ENCODE assay signal across 16 cellular contexts in genomic region chr13:53298426-53298825, GRCh38.
DNase-seq lines count a peak whose midpoint lies in the region; ATAC-seq and TF ChIP-seq lines count a peak whose summit lies in the region.
"Had no signal": no experiment of that assay in that cellular context is flagged by ENCODE, and none has a peak within 500 bp of the region (broad histone marks: within the 10 kb centered on the region; RNA-seq: fewer than 3 reads in every experiment).

No MANE protein-coding gene starts in this region.

- no peaks in the 10 kb centered on the region for H3K9me3 Mint-ChIP-seq in WTC11

- CTCF ChIA-PET in WTC11 (lab: Charles Lee), result no interaction called here

- POLR2A ChIA-PET in WTC11 (lab: Charles Lee), result no interaction called here

- no peaks in the 10 kb centered on the region for H3K9me3 ChIP-seq in HAP-1
- H3K9me3 ChIP-seq: A549; BLaER1 treated with 17β-estradiol and CSF1 and Interleukin-3, amounts not matched to agents 10 nM and 100 nM; Caco-2 had no signal

- no peak for TF ChIP-seq CTCF in WTC11 (IDR thresholded peaks at IDR 0.05)

- DNase-seq in HAP-1 (ENCODE audit: low spot score in 2 of 2), result peak; percentile 73 to 90
- no peak for DNase-seq in WTC11 (ENCODE audit: low spot score)
- DNase-seq in foreskin melanocyte, result peak; percentile 7
- DNase-seq in dermis blood vessel endothelial cell, result no peak
- no peak for DNase-seq in kidney glomerular epithelial cell (lab: John Stamatoyannopoulos, UW)
- no peak for DNase-seq in NCI-H82 (lab: John Stamatoyannopoulos, UW)
- DNase-seq: AML-193; Caco-2; Calu3; CD4-positive, alpha-beta T cell; CD8-positive, alpha-beta T cell; DMS79 treated with DMSO at 0.1 percent for 48 hours; GF-D8 had no signal

- H3K4me1 Mint-ChIP-seq in WTC11, result peaks cover 23% of the 10 kb centered on the region
- H3K4me1 Mint-ChIP-seq: B cell had no signal

- no peaks in the 10 kb centered on the region for H3K36me3 ChIP-seq in HAP-1 (replicated peaks)
- H3K36me3 ChIP-seq: BLaER1 treated with 17β-estradiol and CSF1 and Interleukin-3, amounts not matched to agents 10 nM and 100 nM had no signal

- H3K27me3 ChIP-seq in HAP-1 (ENCODE audit: low read depth), result no peaks in the 10 kb centered on the region
- H3K27me3 ChIP-seq: BLaER1 treated with 17β-estradiol and CSF1 and Interleukin-3, amounts not matched to agents 10 nM and 100 nM had no signal

- H3K4me1 ChIP-seq in HAP-1, result peaks cover 10% of the 10 kb centered on the region
- H3K4me1 ChIP-seq: A549; BLaER1 treated with 17β-estradiol and CSF1 and Interleukin-3, amounts not matched to agents 10 nM and 100 nM; Caco-2 had no signal

- H3K27me3 Mint-ChIP-seq in WTC11 (ENCODE audit: low read depth), result peaks cover 23% of the 10 kb centered on the region
- H3K27me3 Mint-ChIP-seq: B cell had no signal

- no peak overlapping the region for H3K4me3 Mint-ChIP-seq in WTC11
- H3K4me3 Mint-ChIP-seq: B cell; CD4-positive, alpha-beta T cell; CD8-positive, alpha-beta T cell had no signal

- no peak overlapping the region for H3K27ac Mint-ChIP-seq in WTC11
- H3K27ac Mint-ChIP-seq: B cell; CD4-positive, alpha-beta T cell; CD8-positive, alpha-beta T cell had no signal

- H3K4me3 ChIP-seq in HAP-1, result no peak overlapping the region
- H3K4me3 ChIP-seq: A549; BLaER1 treated with 17β-estradiol and CSF1 and Interleukin-3, amounts not matched to agents 10 nM and 100 nM had no signal

- H3K36me3 Mint-ChIP-seq in WTC11, result no peaks in the 10 kb centered on the region
- H3K36me3 Mint-ChIP-seq: CD8-positive, alpha-beta T cell had no signal

- in situ Hi-C loops in HAP-1 (cut with MboI; ENCODE audit: low sequenced_read_pairs), result no loop called here

- peak; percentile 50 for ATAC-seq in WTC11
- ATAC-seq: A549; CD8-positive, alpha-beta T cell had no signal

TF ChIP-seq in WTC11, 78 proteins besides CTCF, POLR2A, EP300 and RAD21:
- TF ChIP-seq ZNF396 (CRISPR knock-in tag; IDR thresholded peaks at IDR 0.05; ENCODE audit: borderline replicate concordance) (no peak), ZNF423 (CRISPR knock-in tag; IDR thresholded peaks at IDR 0.05) (no peak), E2F4 (CRISPR knock-in tag; IDR thresholded peaks at IDR 0.05; ENCODE audit: borderline replicate concordance, low read depth) (no peak), ETV6 (CRISPR knock-in tag; IDR thresholded peaks at IDR 0.05) (no peak), GTF2I (CRISPR knock-in tag; conservative IDR thresholded peaks at IDR 0.05) (no peak)

Comparison
In these comparisons a context has a peak if more than half of its experiments do, and no peak if none do; other contexts are left out.
1. DNase-seq: peak in HAP-1 (2 of 2) and foreskin melanocyte (single experiment); none in WTC11 (single experiment), dermis blood vessel endothelial cell (single experiment), kidney glomerular epithelial cell (single experiment) and NCI-H82 (single experiment).